In the genomic region with DNA sequence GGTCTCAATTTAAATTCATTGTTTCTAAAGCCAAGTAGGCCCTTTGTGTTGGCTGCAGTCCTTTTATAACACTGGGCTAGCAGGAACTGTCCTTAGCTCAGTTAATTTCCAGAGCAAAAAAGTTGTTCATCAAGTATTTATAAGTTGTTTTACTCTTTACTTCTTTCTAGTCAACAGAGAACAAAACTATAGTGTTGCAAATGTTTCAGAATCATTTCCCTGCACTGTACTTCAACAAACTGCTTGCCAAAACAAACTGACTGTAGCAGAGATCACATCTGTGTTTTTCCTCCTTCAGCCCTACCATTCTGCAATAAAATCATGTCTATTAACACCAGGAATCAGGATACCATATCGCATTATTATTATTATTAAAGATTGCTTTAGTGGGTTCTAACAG, we compare ENCODE assay signal across 16 cellular contexts.
DNase-seq lines count a peak whose midpoint lies in the region; ATAC-seq, FAIRE-seq and TF ChIP-seq lines count a peak whose summit lies in the region.
"Had no signal": no experiment of that assay in that cellular context is flagged by ENCODE, and none has a peak within 500 bp of the region (broad histone marks: within the 10 kb centered on the region; RNA-seq: fewer than 3 reads in every experiment).

No MANE protein-coding gene starts in this region.

- no peaks in the 10 kb centered on the region for H3K27me3 ChIP-seq in GM12878 (replicated peaks in 1 of 2; ENCODE audit: control insufficient read depth in 2 of 2, insufficient read depth in 2 of 2, low read length in 1 of 2)
- H3K27me3 ChIP-seq in heart left ventricle, result no peaks in the 10 kb centered on the region
- no peaks in the 10 kb centered on the region for H3K27me3 ChIP-seq in osteoblast (ENCODE audit: insufficient read depth, low read length)
- H3K27me3 ChIP-seq in ovary, result no peaks in the 10 kb centered on the region
- H3K27me3 ChIP-seq: BLaER1 had no signal

- BruUV-seq in GM12878 (replicated peaks; lab: Mats Ljungman, UMichigan), result no TSS peak

- TF ChIP-seq CTCF in GM10248 (IDR thresholded peaks at IDR 0.05; ENCODE audit: control extremely low read depth, extremely low read depth, low read depth, missing control alignments), result no peak
- TF ChIP-seq CTCF in GM12878 (IDR thresholded peaks at IDR 0.05 in 2 of 3, conservative IDR thresholded peaks at IDR 0.05 in 1 of 3; ENCODE audit: control insufficient read depth in 2 of 3, extremely low read depth in 1 of 3, insufficient read depth in 1 of 3, low read depth in 3 of 3, low read length in 3 of 3), result no peak
- TF ChIP-seq CTCF in heart left ventricle (IDR thresholded peaks at IDR 0.05), result no peak
- no peak for TF ChIP-seq CTCF in osteoblast (IDR thresholded peaks at IDR 0.05; ENCODE audit: extremely low read depth, low read depth, low read length)
- no peak for TF ChIP-seq CTCF in ovary (IDR thresholded peaks at IDR 0.05)

- peak; percentile 78 for FAIRE-seq in GM12878 (lab: Jason Lieb, UNC)
- FAIRE-seq: TTC549 had no signal

- H2AFZ ChIP-seq in GM12878 (ENCODE audit: control insufficient read depth, low read depth, low read length), result peak overlapping the region; percentile 15
- H2AFZ ChIP-seq in osteoblast (ENCODE audit: low read length), result no peak overlapping the region
- H2AFZ ChIP-seq: GM23338 had no signal

- no peaks in the 10 kb centered on the region; the same call in 1 of the 2 replicates for H3K79me2 ChIP-seq in GM12878 (ENCODE audit: control insufficient read depth, insufficient read depth, low read length)
- peaks cover 10% of the 10 kb centered on the region for H3K79me2 ChIP-seq in osteoblast (ENCODE audit: insufficient read depth, low read length)

- CTCF ChIA-PET in GM10248 (lab: Yijun Ruan, JAX), result interaction anchor here (0.8 to 2.1 kb wide), 3 partner anchors 46 to 429 kb away, joined by 3 to 10 read pairs (median 4); partner anchors contain the start of gene CBR4
- CTCF ChIA-PET in GM12878 (lab: Yijun Ruan, JAX), result interaction anchor here (0.6 to 3.5 kb wide), 3 partner anchors 39 to 1762 kb away, joined by 4 to 10 read pairs (median 4); no protein-coding TSS in a partner anchor

- H3K4me2 ChIP-seq in GM12878 (ENCODE audit: control insufficient read depth, insufficient read depth) (no peak overlapping the region), osteoblast (ENCODE audit: insufficient read depth, low read length) (no peak overlapping the region)
- H3K4me2 ChIP-seq: BLaER1, GM23338 had no signal

- DNase-seq in GM10248 (ENCODE audit: extremely low spot score) (peak; percentile 6), GM12878 (ENCODE audit: low read depth, low spot score) (no peak), heart left ventricle (no peak), osteoblast (ENCODE audit: insufficient read length, low spot score, missing footprints) (peak; percentile 66), ureter (ENCODE audit: low spot score) (no peak), UCSD-AML1 (lab: John Stamatoyannopoulos, UW; ENCODE audit: unreplicated experiment) (no peak), ovary (no peak)
- DNase-seq: effector CD8-positive, alpha-beta T cell; mesendoderm; posterior cingulate gyrus; SIG-M5; stimulated activated naive B cell treated with anti-CD40 and anti-IgM and Interleukin-4, amounts not matched to agents 10 μg/mL and 1 μg/mL and 100 μg/mL, for 72 hours had no signal

- RAD21 ChIA-PET in GM12878 (lab: Charles Lee; ENCODE audit: unreplicated experiment), result interaction anchor here (1.1 to 6.3 kb wide), 13 partner anchors 21 to 429 kb away, joined by 3 to 112 read pairs (median 32); partner anchors contain the start of genes CBR4 and SH3RF1

- in situ Hi-C loops in GM12878 (cut with MboI), result no loop called here

- H3K27ac ChIP-seq in GM12878 (ENCODE audit: control insufficient read depth, insufficient read depth) (peak overlapping the region; percentile 98), heart left ventricle (peak overlapping the region in 3 of 12 donors; percentile 0 to 22 (median 17)), osteoblast (ENCODE audit: low read depth, low read length) (no peak overlapping the region), ovary (no peak overlapping the region)
- H3K27ac ChIP-seq: BLaER1 had no signal

- SMC1A ChIA-PET in GM12878 (lab: Charles Lee; ENCODE audit: uncharacterized antibody, unreplicated experiment), result interaction anchor here (0.6 to 7.4 kb wide), 15 partner anchors 11 to 269 kb away, joined by 3 to 212 read pairs (median 8); no protein-coding TSS in a partner anchor

- H3K36me3 ChIP-seq in GM12878 (ENCODE audit: control insufficient read depth in 2 of 2, insufficient read depth in 2 of 2, low read length in 1 of 2) (peaks cover 0 to 2% of the 10 kb centered on the region in 2 experiments; a peak in 3 of 4 replicates), heart left ventricle (peaks cover 0 to 4% (median 0%) of the 10 kb centered on the region in 9 donors), osteoblast (ENCODE audit: insufficient read depth, low read length) (no peaks in the 10 kb centered on the region), ovary (no peaks in the 10 kb centered on the region)

- no peak overlapping the region for H3K9ac ChIP-seq in GM12878 (ENCODE audit: control insufficient read depth, insufficient read depth, low read length)
- H3K9ac ChIP-seq: BLaER1 had no signal

- no peak overlapping the region for H3K4me3 ChIP-seq in GM12878
- H3K4me3 ChIP-seq in heart left ventricle, result no peak overlapping the region
- H3K4me3 ChIP-seq in osteoblast (ENCODE audit: insufficient read depth, low read length), result no peak overlapping the region
- H3K4me3 ChIP-seq in ovary, result no peak overlapping the region
- H3K4me3 ChIP-seq: BLaER1, GM23338 had no signal

- ATAC-seq in GM12878, result no peak
- ATAC-seq in heart left ventricle, result peak in 3 of 4 donors; percentile 37 to 56 (median 42)
- no peak for ATAC-seq in HG03520 (IDR thresholded peaks at IDR 0.05; ENCODE audit: unreplicated experiment)
- ATAC-seq: GM23338; stimulated activated naive B cell treated with anti-CD40 and anti-IgM and Interleukin-4, amounts not matched to agents 10 μg/mL and 1 μg/mL and 100 μg/mL, for 72 hours had no signal

- POLR2A ChIA-PET in GM10248 (lab: Yijun Ruan, JAX), result no interaction called here
- POLR2A ChIA-PET in GM12878 (lab: Charles Lee), result interaction anchor here (0.7 kb wide), 1 partner anchor 287 kb away, joined by 8 read pairs; no protein-coding TSS in a partner anchor

- TF ChIP-seq POLR2A in GM12878 (IDR thresholded peaks at IDR 0.05; ENCODE audit: low read depth, low read length) (no peak), heart left ventricle (IDR thresholded peaks at IDR 0.05) (no peak), ovary (IDR thresholded peaks at IDR 0.05) (no peak)

- H3K9me3 ChIP-seq in GM12878 (replicated peaks; ENCODE audit: control insufficient read depth, insufficient read depth, low read length) (peaks cover 11% of the 10 kb centered on the region; the same call in 2 of the 3 replicates), heart left ventricle (peaks cover 0 to 18% (median 10%) of the 10 kb centered on the region in 12 donors), osteoblast (ENCODE audit: low read depth, low read length) (no peaks in the 10 kb centered on the region), ovary (peaks cover 0 to 5% of the 10 kb centered on the region in 2 donors)

- 50% methylated on average over 1 of the region's 1 CpG for WGBS in GM12878 (ENCODE audit: insufficient coverage, insufficient replicate concordance, low lambda C conversion rate, missing lambda C conversion rate)
- WGBS in heart left ventricle, 4 donors, result 56 to 76% (median 67%) methylated on average over 1 of the region's 1 CpG
- WGBS in ovary, 3 donors, result 9 to 24% (median 13%) methylated on average over 1 of the region's 1 CpG

- no peak for TF ChIP-seq RAD21 in GM12878 (IDR thresholded peaks at IDR 0.05; ENCODE audit: insufficient read depth, low read depth, low read length)

- H4K20me1 ChIP-seq in GM12878 (ENCODE audit: control insufficient read depth, insufficient read depth) (no peaks in the 10 kb centered on the region), osteoblast (ENCODE audit: insufficient read depth, low read length) (no peaks in the 10 kb centered on the region)
- H4K20me1 ChIP-seq: BLaER1 had no signal

- intact Hi-C loops in GM12878 (cut with micrococcal nuclease; ENCODE audit: unreplicated experiment) (loop anchor here (2.0 kb wide), 2 partner anchors 38 to 146 kb away; no protein-coding TSS in a partner anchor), heart left ventricle (cut with DNase I) (no loop called here), ovary (cut with DNase I) (no loop called here)

- H3K4me1 ChIP-seq in GM12878 (ENCODE audit: control insufficient read depth, insufficient read depth, low read length) (peaks cover 42% of the 10 kb centered on the region), heart left ventricle (peaks cover 0 to 30% (median 15%) of the 10 kb centered on the region in 12 donors), osteoblast (ENCODE audit: insufficient read depth, low read length) (no peaks in the 10 kb centered on the region), ovary (ENCODE audit: insufficient read depth) (peaks cover 3% of the 10 kb centered on the region)
- H3K4me1 ChIP-seq: BLaER1 had no signal

- TF ChIP-seq EP300 in GM12878 (IDR thresholded peaks at IDR 0.05; ENCODE audit: borderline replicate concordance in 1 of 2, control insufficient read depth in 1 of 2, low read depth in 2 of 2, low read length in 2 of 2) (no peak), ovary (IDR thresholded peaks at IDR 0.05) (no peak)

TF ChIP-seq in GM12878, 131 proteins besides CTCF, POLR2A, EP300 and RAD21 (continues in another document):
- TF ChIP-seq TCF7 (IDR thresholded peaks at IDR 0.05; ENCODE audit: borderline replicate concordance) (no peak), SUPT20H (IDR thresholded peaks at IDR 0.05; ENCODE audit: borderline replicate concordance, control insufficient read depth, low read depth, low read length) (no peak), USF1 (IDR thresholded peaks at IDR 0.05; ENCODE audit: borderline replicate concordance, extremely low read length, insufficient read depth, low read depth, low read length) (no peak), EGR1 (IDR thresholded peaks at IDR 0.05; ENCODE audit: borderline replicate concordance in 1 of 2, low read depth in 2 of 2, low read length in 2 of 2) (no peak), SP1 (IDR thresholded peaks at IDR 0.05; ENCODE audit: low read depth, low read length) (no peak), BHLHE40 (IDR thresholded peaks at IDR 0.05; ENCODE audit: borderline replicate concordance in 1 of 2, low read depth in 2 of 2, low read length in 1 of 2) (no peak), DPF2 (IDR thresholded peaks at IDR 0.05) (no peak), SRF (IDR thresholded peaks at IDR 0.05; ENCODE audit: low read depth in 2 of 2, low read length in 2 of 2) (no peak)

Comparison
In these comparisons a context has a peak if more than half of its experiments do, and no peak if none do; other contexts are left out.
1. DNase-seq: peak in GM10248 (single experiment) and osteoblast (single experiment); none in GM12878 (single experiment), heart left ventricle (0 of 5), ureter (single experiment), UCSD-AML1 (single experiment) and ovary (0 of 5).
2. ATAC-seq: peak in heart left ventricle (3 of 4); none in GM12878 (single experiment) and HG03520 (single experiment).